ENCODE assay signal across 11 cellular contexts in genomic region chr11:64263021-64263946, GRCh38. TPM values are rescaled to one million over a fixed set of nuclear protein-coding genes. Genes with fewer than 3 reads are reported as not detected.
DNase-seq lines count a peak whose midpoint lies in the region; ATAC-seq and TF ChIP-seq lines count a peak whose summit lies in the region.
"Had no signal": no experiment of that assay in that cellular context is flagged by ENCODE, and none has a peak within 500 bp of the region (broad histone marks: within the 10 kb centered on the region; RNA-seq: fewer than 3 reads in every experiment).

No MANE protein-coding gene starts in this region.

- H3K36me3 ChIP-seq in PC-3 (ENCODE audit: low read depth, low read length) (peaks cover 42% of the 10 kb centered on the region), A673 (ENCODE audit: insufficient read depth, low read length, poor library complexity, severe bottlenecking) (peaks cover 66% of the 10 kb centered on the region)

- 0 out of 2 replicates have a peak, but pooled peaks have one; percentile 30 for TF ChIP-seq CTCF in PC-3 (conservative IDR thresholded peaks at IDR 0.05; ENCODE audit: low read depth, low read length)
- TF ChIP-seq CTCF in fibroblast of pulmonary artery (IDR thresholded peaks at IDR 0.05; ENCODE audit: low read length, missing control alignments): no peak
- no peak for TF ChIP-seq CTCF in A673 (conservative IDR thresholded peaks at IDR 0.05; ENCODE audit: low read depth, low read length)

- intact Hi-C loops in PC-3 (cut with micrococcal nuclease) (no loop called here), A673 (cut with micrococcal nuclease; ENCODE audit: unreplicated experiment) (no loop called here)

- no peak overlapping the region for H3K4me3 ChIP-seq in PC-3 (ENCODE audit: low read length)
- no peak overlapping the region for H3K4me3 ChIP-seq in fibroblast of pulmonary artery (replicated peaks; ENCODE audit: low read depth, low read length)
- H3K4me3 ChIP-seq in A673 (ENCODE audit: low read depth, low read length, poor library complexity, severe bottlenecking): no peak overlapping the region
- H3K4me3 ChIP-seq: esophagus muscularis mucosa, PC-9, testis had no signal

- CTCF ChIA-PET in PC-3 (lab: Charles Lee): no interaction called here
- CTCF ChIA-PET in A673 (lab: Charles Lee): interaction anchor here (0.5 kb wide), 1 partner anchor 78 kb away, joined by 3 read pairs; the partner anchor contains the start of gene STIP1

- H3K27ac ChIP-seq in PC-3 (ENCODE audit: low read length): no peak overlapping the region
- H3K27ac ChIP-seq in A673 (ENCODE audit: low read depth, low read length, poor library complexity, severe bottlenecking): no peak overlapping the region
- H3K27ac ChIP-seq: esophagus muscularis mucosa, neutrophil, PC-9 had no signal

- H3K9me2 ChIP-seq in PC-3 (replicated peaks; ENCODE audit: low read length): no peaks in the 10 kb centered on the region

- H3K79me2 ChIP-seq in PC-3 (ENCODE audit: low read length): no peaks in the 10 kb centered on the region

- H3K9me3 ChIP-seq in PC-3 (ENCODE audit: low read length): no peaks in the 10 kb centered on the region
- no peaks in the 10 kb centered on the region for H3K9me3 ChIP-seq in A673 (ENCODE audit: low read depth, low read length, poor library complexity, severe bottlenecking)
- H3K9me3 ChIP-seq: esophagus muscularis mucosa, neutrophil, testis had no signal

- H3K9ac ChIP-seq in PC-3 (ENCODE audit: low read length): no peak overlapping the region

- H3K4me2 ChIP-seq in PC-3 (ENCODE audit: low read length): no peak overlapping the region
- H3K4me2 ChIP-seq: PC-9 had no signal

- ATAC-seq in PC-3: peak; percentile 45

- no peaks in the 10 kb centered on the region for H3K27me3 ChIP-seq in PC-3 (ENCODE audit: low read length)
- H3K27me3 ChIP-seq in A673 (replicated peaks; ENCODE audit: insufficient read depth, low read depth, low read length, poor library complexity): no peaks in the 10 kb centered on the region
- H3K27me3 ChIP-seq: esophagus muscularis mucosa, neutrophil, testis had no signal

- H2AFZ ChIP-seq in PC-3 (ENCODE audit: low read length): no peak overlapping the region
- H2AFZ ChIP-seq: PC-9 had no signal

- 0 out of 2 replicates have a peak, but pooled peaks cover 3% of the 10 kb centered on the region for H4K20me1 ChIP-seq in PC-3 (ENCODE audit: low read length)

- DNase-seq in A172 (ENCODE audit: low spot score) (peak; percentile 78), PC-3 (no peak), fibroblast of pulmonary artery (ENCODE audit: low read depth) (peak; percentile 60), A673 (ENCODE audit: low spot score) (no peak), medulla oblongata (ENCODE audit: extremely low spot score) (no peak), NCI-H345 (lab: John Stamatoyannopoulos, UW) (no peak)
- DNase-seq: NCI-H187 treated with DMSO at 0.1 percent for 48 hours, testis had no signal

- POLR2A ChIA-PET in PC-3 (lab: Charles Lee; ENCODE audit: unreplicated experiment) (no interaction called here), A673 (lab: Charles Lee; ENCODE audit: low non-redundant PET) (no interaction called here)

- H3K4me1 ChIP-seq in PC-3 (ENCODE audit: insufficient read depth, low read length) (peaks cover 13% of the 10 kb centered on the region), A673 (ENCODE audit: insufficient read depth, low read length, poor library complexity, severe bottlenecking) (peaks cover 2% of the 10 kb centered on the region)

- H3F3A ChIP-seq in PC-3 (ENCODE audit: low read length, unreplicated experiment): no peaks in the 10 kb centered on the region

- BruUV-seq in PC-3 (replicated peaks; lab: Mats Ljungman, UMichigan): no TSS peak
- BruUV-seq in A673 (replicated peaks; lab: Mats Ljungman, UMichigan): no TSS peak

RNA-seq across cellular contexts. Expression of gene PLCB3, which starts 12.0 kb away (rescaled TPM):
- total RNA-seq in A172 (2014; rRNA removed; shearing (Covaris generic)): 51.0 and 64.8 TPM in 2 replicates
- total RNA-seq in PC-3 (2014; rRNA removed) (69.0 and 88.3 TPM in 2 replicates), A673 (2021) (45.3 and 51.1 TPM in 2 replicates)

RNA-seq across cellular contexts. Expression of gene PPP1R14B, which starts 16.5 kb away (rescaled TPM):
- 455 and 478 TPM in 2 replicates for total RNA-seq in A172 (2014; rRNA removed; shearing (Covaris generic))
- total RNA-seq in PC-3 (2014; rRNA removed) (1,496 and 2,060 TPM in 2 replicates), A673 (2021) (378 and 402 TPM in 2 replicates)

RNA-seq across cellular contexts. Expression of gene BAD, which starts 21.2 kb away (rescaled TPM):
- 219 TPM in 2 replicates for total RNA-seq in A172 (2014; rRNA removed; shearing (Covaris generic))
- total RNA-seq in PC-3 (2014; rRNA removed): 360 and 368 TPM in 2 replicates
- total RNA-seq in A673 (2021): 48.4 and 62.2 TPM in 2 replicates

RNA-seq across cellular contexts. Expression of gene GPR137, which starts 22.4 kb away (rescaled TPM):
- 52.1 and 60.8 TPM in 2 replicates for total RNA-seq in A172 (2014; rRNA removed; shearing (Covaris generic))
- total RNA-seq in PC-3 (2014; rRNA removed) (32.4 and 47.5 TPM in 2 replicates), A673 (2021) (47.9 and 56.6 TPM in 2 replicates)

RNA-seq across cellular contexts. Expression of gene FKBP2, which starts 22.4 kb away (rescaled TPM):
- total RNA-seq in A172 (2014; rRNA removed; shearing (Covaris generic)): 40.5 and 55.9 TPM in 2 replicates
- total RNA-seq in PC-3 (2014; rRNA removed) (215 and 248 TPM in 2 replicates), A673 (2021) (57.5 and 63.1 TPM in 2 replicates)

Comparison
In these comparisons a context has a peak if more than half of its experiments do, and no peak if none do; other contexts are left out.
1. DNase-seq: peak in A172 (single experiment) and fibroblast of pulmonary artery (single experiment); none in PC-3 (single experiment), A673 (single experiment), medulla oblongata (single experiment) and NCI-H345 (single experiment).